ENCODE assay signal across 8 cellular contexts in genomic region chr3:39106281-39107055, GRCh38. TPM values are rescaled to one million over a fixed set of nuclear protein-coding genes. Genes with fewer than 3 reads are reported as not detected.
A peak's percentile ranks its signal among the peaks of the same experiment; 100 is the strongest.
DNase-seq lines count a peak whose midpoint lies in the region; ATAC-seq and TF ChIP-seq lines count a peak whose summit lies in the region.

No MANE protein-coding gene starts in this region.

- H3K79me2 ChIP-seq in mesendoderm (ENCODE audit: control insufficient read depth, insufficient read depth, low read length): peaks cover 2% of the 10 kb centered on the region

- TF ChIP-seq POLR2A in GM18505 (IDR thresholded peaks at IDR 0.05; ENCODE audit: borderline replicate concordance, extremely low read depth, insufficient read depth, insufficient read length): no peak

- no peak overlapping the region for H3K4ac ChIP-seq in mesendoderm (ENCODE audit: low read depth, low read length)

- no peak overlapping the region for H2BK120ac ChIP-seq in mesendoderm (ENCODE audit: low read depth, low read length)

- H3K18ac ChIP-seq in mesendoderm (ENCODE audit: low read length): peak overlapping the region; percentile 22

- peak overlapping the region; percentile 94 for H3K56ac ChIP-seq in mesendoderm (ENCODE audit: low read length)

- H3K4me3 ChIP-seq in MG63 (peak overlapping the region; percentile 77), mesendoderm (ENCODE audit: low read length) (peak overlapping the region; percentile 86)

- H3K4me1 ChIP-seq in mesendoderm (ENCODE audit: control insufficient read depth, low read depth, low read length): no peaks in the 10 kb centered on the region

- H3K23ac ChIP-seq in mesendoderm (ENCODE audit: low read length): peak overlapping the region; percentile 7

- H4K8ac ChIP-seq in mesendoderm (ENCODE audit: low read depth, low read length): no peak overlapping the region

- no peak overlapping the region for H2AK5ac ChIP-seq in mesendoderm (ENCODE audit: low read length)

- no peak overlapping the region for H2BK15ac ChIP-seq in mesendoderm (replicated peaks; ENCODE audit: low read depth)

- peaks cover 9% of the 10 kb centered on the region for H3K79me1 ChIP-seq in mesendoderm (ENCODE audit: low read length)

- H3K9ac ChIP-seq in mesendoderm (ENCODE audit: low read length): peak overlapping the region; percentile 94

- no peak overlapping the region for H4K5ac ChIP-seq in mesendoderm (ENCODE audit: low read length)

- H3K36me3 ChIP-seq in MG63: no peaks in the 10 kb centered on the region
- no peaks in the 10 kb centered on the region for H3K36me3 ChIP-seq in mesendoderm (ENCODE audit: control insufficient read depth, insufficient read depth, low read length)

- DNase-seq in MG63 (peak; percentile 20), mesendoderm (peak; percentile 67), mesenteric fat pad (ENCODE audit: low spot score) (no peak), DMS153 (lab: John Stamatoyannopoulos, UW) (no peak)
- DNase-seq in effector CD4-positive, alpha-beta T cell: no peak

- WGBS in mesendoderm (ENCODE audit: extremely low coverage, insufficient coverage, low lambda C conversion rate): no CpG with 5 or more reads among the region's 37 CpGs

- peak; percentile 1 for ATAC-seq in GM18505 (IDR thresholded peaks at IDR 0.05; ENCODE audit: unreplicated experiment)
- no peak for ATAC-seq in GM21423 (IDR thresholded peaks at IDR 0.05; ENCODE audit: unreplicated experiment)

- H3K27me3 ChIP-seq in MG63 (no peaks in the 10 kb centered on the region), mesendoderm (ENCODE audit: insufficient read depth, low read length, poor library complexity) (no peaks in the 10 kb centered on the region)

- H3K4me2 ChIP-seq in mesendoderm (ENCODE audit: low read length): peak overlapping the region; percentile 69

- H2BK5ac ChIP-seq in mesendoderm (ENCODE audit: low read length): no peak overlapping the region

- H3K27ac ChIP-seq in cingulate gyrus (ENCODE audit: low read depth, low read length) (peak overlapping the region; percentile 94), mesendoderm (ENCODE audit: low read depth, low read length) (no peak overlapping the region)

- no peaks in the 10 kb centered on the region for H3K9me3 ChIP-seq in MG63

RNA-seq across cellular contexts. Expression of gene GORASP1, which starts 1.0 kb away (rescaled TPM):
- total RNA-seq in MG63 (2014; rRNA removed; shearing (Covaris generic); ENCODE audit: low replicate concordance): 11.4 and 19.4 TPM in 2 replicates
- 12.0 TPM for polyA plus RNA-seq in mesendoderm (2013, experiment 1 of 2)
- 12.0 TPM for polyA plus RNA-seq in mesendoderm (2013, experiment 2 of 2)
- 58.7 TPM for total RNA-seq in mesenteric fat pad

RNA-seq across cellular contexts. Expression of gene TTC21A, which starts 1.0 kb away (rescaled TPM):
- 0.32 and 0.40 TPM in 2 replicates for total RNA-seq in MG63 (2014; rRNA removed; shearing (Covaris generic); ENCODE audit: low replicate concordance)
- 0.44 TPM for polyA plus RNA-seq in mesendoderm (2013, experiment 1 of 2)
- 0.39 TPM for polyA plus RNA-seq in mesendoderm (2013, experiment 2 of 2)
- 3.1 TPM for total RNA-seq in mesenteric fat pad

RNA-seq across cellular contexts. Expression of gene CSRNP1, which starts 46.9 kb away (rescaled TPM):
- total RNA-seq in MG63 (2014; rRNA removed; shearing (Covaris generic); ENCODE audit: low replicate concordance): 8.4 TPM in 2 replicates
- 13.7 TPM for polyA plus RNA-seq in mesendoderm (2013, experiment 1 of 2)
- polyA plus RNA-seq in mesendoderm (2013, experiment 2 of 2): 13.9 TPM
- 130 TPM for total RNA-seq in mesenteric fat pad

RNA-seq across cellular contexts. Expression of gene WDR48, which starts 54.7 kb away (rescaled TPM):
- 9.3 and 20.7 TPM in 2 replicates for total RNA-seq in MG63 (2014; rRNA removed; shearing (Covaris generic); ENCODE audit: low replicate concordance)
- 30.5 TPM for polyA plus RNA-seq in mesendoderm (2013, experiment 1 of 2)
- polyA plus RNA-seq in mesendoderm (2013, experiment 2 of 2): 30.2 TPM
- 23.4 TPM for total RNA-seq in mesenteric fat pad

RNA-seq across cellular contexts. Expression of gene SCN11A, which starts 54.7 kb away (rescaled TPM):
- not detected in 2 replicates for total RNA-seq in MG63 (2014; rRNA removed; shearing (Covaris generic); ENCODE audit: low replicate concordance)
- 0.07 TPM for polyA plus RNA-seq in mesendoderm (2013, experiment 1 of 2)
- 0.07 TPM for polyA plus RNA-seq in mesendoderm (2013, experiment 2 of 2)
- total RNA-seq in mesenteric fat pad: 0.32 TPM

Comparison
In these comparisons a context has a peak if more than half of its experiments do, and no peak if none do; other contexts are left out.
1. DNase-seq: peak in MG63 (single experiment) and mesendoderm (single experiment); none in mesenteric fat pad (single experiment), DMS153 (single experiment) and effector CD4-positive, alpha-beta T cell (single experiment).
2. RNA of gene CSRNP1, which starts 46.9 kb away (total RNA-seq): 130 TPM in mesenteric fat pad (single experiment); 8.4 TPM in MG63; every median in the first group is over 10 times any median in the second.